In the genomic region with DNA sequence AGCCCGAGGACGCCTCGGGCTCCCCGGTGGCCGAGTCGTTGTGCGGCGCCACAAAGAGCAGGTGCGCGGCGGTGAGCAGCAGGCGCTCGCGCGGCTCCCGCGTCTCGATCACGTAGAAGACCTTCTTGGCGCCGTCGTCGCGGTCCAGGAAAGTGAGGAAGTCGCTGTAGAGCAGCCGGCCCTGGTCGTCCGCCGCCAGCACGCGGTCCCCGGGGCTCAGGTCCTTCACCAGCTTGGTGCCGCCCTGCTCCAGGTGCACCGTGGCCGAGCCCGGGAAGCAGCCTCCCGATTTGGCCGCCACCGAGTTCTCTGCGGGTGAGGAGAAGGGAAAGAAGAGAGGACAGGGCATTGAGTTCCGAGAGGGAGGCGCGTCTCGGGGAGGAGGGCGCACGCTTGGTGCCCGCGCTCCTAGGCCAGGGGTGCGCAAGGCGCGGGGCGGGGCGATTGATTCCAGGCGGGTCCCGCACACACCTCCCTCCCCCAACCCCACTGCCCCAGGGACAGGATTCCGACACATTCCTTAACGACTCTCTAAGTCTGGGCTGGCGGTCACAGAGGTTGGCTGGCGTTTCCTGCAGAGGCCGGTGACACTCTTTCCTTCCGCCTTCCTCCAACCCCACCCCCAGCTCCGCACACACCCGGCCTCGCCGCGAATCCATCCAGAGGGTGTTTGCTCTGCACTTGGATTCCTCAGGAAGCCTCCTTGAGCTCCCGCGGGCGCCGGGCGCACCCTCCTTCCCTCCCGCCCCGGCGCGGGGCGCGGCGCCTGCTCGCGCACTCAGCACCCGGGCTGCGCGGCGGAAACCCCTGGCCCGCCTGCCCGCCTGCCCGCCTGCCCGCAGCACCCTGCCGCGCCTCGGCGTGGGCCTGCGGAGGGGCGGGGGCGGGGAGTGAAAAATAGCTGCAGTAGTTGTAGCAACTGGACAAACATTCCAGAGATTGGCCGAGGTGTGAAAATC, we compare ENCODE assay signal across 8 cellular contexts. TPM values are rescaled to one million over a fixed set of nuclear protein-coding genes. Genes with fewer than 3 reads are reported as not detected.
DNase-seq lines count a peak whose midpoint lies in the region; ATAC-seq and TF ChIP-seq lines count a peak whose summit lies in the region.

No MANE protein-coding gene starts in this region.

- H3K9me3 ChIP-seq in heart left ventricle (no peaks in the 10 kb centered on the region), right atrium auricular region (no peaks in the 10 kb centered on the region), transverse colon (no peaks in the 10 kb centered on the region)

- H3K27me3 ChIP-seq in heart left ventricle (peaks cover 57 to 100% (median 82%) of the 10 kb centered on the region in 9 donors), right atrium auricular region (peaks cover 16 to 32% of the 10 kb centered on the region in 2 donors), transverse colon (peaks cover 96% of the 10 kb centered on the region)

- in situ Hi-C loops in transverse colon (cut with MboI; ENCODE audit: low pct_ligation_motif_present in 1 of 4, low pct_unique_long_range_greater_than_20kb in 1 of 4, low sequenced_read_pairs in 3 of 4) = loop anchor here in 3 of 4 donors (10.0 to 25.0 kb wide), 3 partner anchors 659 to 1009 kb away; no protein-coding TSS in a partner anchor

- H3K4me1 ChIP-seq in heart left ventricle (peaks cover 0 to 55% (median 26%) of the 10 kb centered on the region in 12 donors), right atrium auricular region (peaks cover 0 to 49% of the 10 kb centered on the region in 2 donors), transverse colon (peaks cover 7 to 50% (median 40%) of the 10 kb centered on the region in 4 donors)

- ATAC-seq in heart left ventricle (peak in 1 of 4 donors; percentile 32), HG03025 (IDR thresholded peaks at IDR 0.05; ENCODE audit: low FRiP score, unreplicated experiment) (no peak), GM19324 (IDR thresholded peaks at IDR 0.05; ENCODE audit: low FRiP score, unreplicated experiment) (no peak), HG02970 (IDR thresholded peaks at IDR 0.05; ENCODE audit: low FRiP score, unreplicated experiment) (no peak)

- intact Hi-C loops in heart left ventricle (cut with DNase I) (loop anchor here in 6 of 10 donors (2.0 to 10.0 kb wide), 4 partner anchors 669 to 1011 kb away; no protein-coding TSS in a partner anchor), transverse colon (cut with DNase I; ENCODE audit: low total_unique reads) (no loop called here)

- no peak overlapping the region for H3K27ac ChIP-seq in heart left ventricle
- H3K27ac ChIP-seq in right atrium auricular region = no peak overlapping the region
- peak overlapping the region; percentile 28 to 47 (median 32) for H3K27ac ChIP-seq in transverse colon

- peak overlapping the region; percentile 4 to 45 (median 26) for H3K4me3 ChIP-seq in heart left ventricle
- H3K4me3 ChIP-seq in right atrium auricular region = peak overlapping the region in 1 of 2 donors; percentile 42
- H3K4me3 ChIP-seq in transverse colon = peak overlapping the region in 3 of 4 donors; percentile 3 to 33 (median 31)

- H3K36me3 ChIP-seq in heart left ventricle = no peaks in the 10 kb centered on the region
- H3K36me3 ChIP-seq in right atrium auricular region = no peaks in the 10 kb centered on the region
- no peaks in the 10 kb centered on the region for H3K36me3 ChIP-seq in transverse colon

- 1 to 2% (median 1%) methylated on average over 27 to 96 of the region's 96 CpGs for WGBS in heart left ventricle, 4 donors
- WGBS in transverse colon (ENCODE audit: low coverage in 1 of 2), 2 donors = 5 to 12% methylated on average over 4 to 84 of the region's 96 CpGs

- TF ChIP-seq POLR2A in heart left ventricle (IDR thresholded peaks at IDR 0.05) = no peak
- peak; percentile 41 for TF ChIP-seq POLR2A in transverse colon (IDR thresholded peaks at IDR 0.05)

- DNase-seq in heart left ventricle (peak in 2 of 5 donors; percentile 18 to 61), right atrium auricular region (ENCODE audit: low spot score) (no peak), islet precursor cell (peak; percentile 81), transverse colon (peak; percentile 82)
- DNase-seq in activated T-cell treated with anti-CD3 and anti-CD28 coated beads, Interleukin-2, amount 50 U/mL, for 48 hours = peak; percentile 46 to 54

- no peak for TF ChIP-seq CTCF in heart left ventricle (IDR thresholded peaks at IDR 0.05)
- TF ChIP-seq CTCF in right atrium auricular region (IDR thresholded peaks at IDR 0.05) = no peak
- TF ChIP-seq CTCF in transverse colon (IDR thresholded peaks at IDR 0.05) = no peak

- no peak for TF ChIP-seq EP300 in transverse colon (IDR thresholded peaks at IDR 0.05; ENCODE audit: low read depth)

RNA-seq across cellular contexts. Expression of a gene that starts 8.6 kb away (rescaled TPM):
- not detected for total RNA-seq in heart left ventricle
- not detected for polyA plus RNA-seq in heart left ventricle
- total RNA-seq in right atrium auricular region = not detected
- 1 to 10 TPM in 3 of 4 donors, under 1 TPM in 1; 0.40 to 3.7 (median 2.0) TPM for total RNA-seq in transverse colon

Comparison
In these comparisons a context has a peak if more than half of its experiments do, and no peak if none do; other contexts are left out.
1. H3K27ac ChIP-seq: peak in transverse colon (4 of 4); none in heart left ventricle (0 of 12) and right atrium auricular region (0 of 2).